In the genomic region with DNA sequence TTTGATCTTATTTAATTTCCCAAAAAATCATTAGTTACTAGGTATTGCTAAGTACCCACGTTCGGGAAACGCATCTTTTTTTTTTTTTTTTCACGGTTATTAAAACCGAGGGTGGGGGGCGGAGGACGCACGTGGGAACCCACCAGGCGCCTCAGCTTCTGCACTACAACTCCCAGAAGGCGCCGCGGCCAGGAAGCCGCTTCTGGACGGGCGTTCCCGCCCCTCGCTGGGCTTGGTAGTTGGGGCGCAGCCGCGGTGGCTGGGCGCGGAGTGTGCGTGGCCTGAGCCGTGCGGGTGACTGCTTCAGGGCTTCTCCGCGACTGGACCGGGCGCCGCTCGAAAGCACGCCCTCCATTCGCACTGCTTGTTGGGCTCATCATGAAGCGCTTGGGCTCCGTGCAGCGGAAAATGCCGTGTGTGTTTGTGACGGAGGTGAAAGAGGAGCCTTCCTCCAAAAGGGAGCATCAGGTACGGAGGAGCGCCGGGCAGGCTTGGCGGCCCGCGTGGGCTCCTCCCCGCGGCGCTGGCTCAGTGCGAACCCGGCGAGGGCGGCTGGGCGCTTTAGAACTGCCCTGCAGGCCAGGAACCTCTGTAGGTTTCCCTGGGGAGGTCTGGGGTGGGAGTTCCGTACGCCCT, we compare ENCODE assay signal across 1 cellular context.
A peak's percentile ranks its signal among the peaks of the same experiment; 100 is the strongest.
TF ChIP-seq lines count a peak whose summit lies in the region.

No MANE protein-coding gene starts in this region.

TF ChIP-seq in HepG2, 621 proteins besides CTCF, POLR2A, EP300 and RAD21 (continued from another document and continues in another):
- TF ChIP-seq, protein P1, sequence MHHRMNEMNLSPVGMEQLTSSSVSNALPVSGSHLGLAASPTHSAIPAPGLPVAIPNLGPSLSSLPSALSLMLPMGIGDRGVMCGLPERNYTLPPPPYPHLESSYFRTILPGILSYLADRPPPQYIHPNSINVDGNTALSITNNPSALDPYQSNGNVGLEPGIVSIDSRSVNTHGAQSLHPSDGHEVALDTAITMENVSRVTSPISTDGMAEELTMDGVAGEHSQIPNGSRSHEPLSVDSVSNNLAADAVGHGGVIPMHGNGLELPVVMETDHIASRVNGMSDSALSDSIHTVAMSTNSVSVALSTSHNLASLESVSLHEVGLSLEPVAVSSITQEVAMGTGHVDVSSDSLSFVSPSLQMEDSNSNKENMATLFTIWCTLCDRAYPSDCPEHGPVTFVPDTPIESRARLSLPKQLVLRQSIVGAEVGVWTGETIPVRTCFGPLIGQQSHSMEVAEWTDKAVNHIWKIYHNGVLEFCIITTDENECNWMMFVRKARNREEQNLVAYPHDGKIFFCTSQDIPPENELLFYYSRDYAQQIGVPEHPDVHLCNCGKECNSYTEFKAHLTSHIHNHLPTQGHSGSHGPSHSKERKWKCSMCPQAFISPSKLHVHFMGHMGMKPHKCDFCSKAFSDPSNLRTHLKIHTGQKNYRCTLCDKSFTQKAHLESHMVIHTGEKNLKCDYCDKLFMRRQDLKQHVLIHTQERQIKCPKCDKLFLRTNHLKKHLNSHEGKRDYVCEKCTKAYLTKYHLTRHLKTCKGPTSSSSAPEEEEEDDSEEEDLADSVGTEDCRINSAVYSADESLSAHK (CRISPR knock-in tag; IDR thresholded peaks at IDR 0.05; ENCODE audit: borderline replicate concordance), result no peak
- TF ChIP-seq SRSF1 (optimal IDR thresholded peaks at IDR 0.05; ENCODE audit: low read depth, low read length) (peak; percentile 77), IRF2 (CRISPR knock-in tag; IDR thresholded peaks at IDR 0.05) (peak; percentile 73; the same call in 1 of the 2 replicates), ZNF883 (CRISPR knock-in tag; IDR thresholded peaks at IDR 0.05; ENCODE audit: not compliant biosample characterization) (peak; percentile 88), CEBPG (CRISPR knock-in tag; IDR thresholded peaks at IDR 0.05) (no peak), ZNF552 (CRISPR knock-in tag; IDR thresholded peaks at IDR 0.05; ENCODE audit: borderline replicate concordance) (0 out of 2 replicates have a peak, but pooled peaks have one; percentile 56), RFXANK (CRISPR knock-in tag; IDR thresholded peaks at IDR 0.05) (no peak), MYC (CRISPR knock-in tag; IDR thresholded peaks at IDR 0.05; ENCODE audit: borderline replicate concordance) (peak; percentile 90), TMF1 (CRISPR knock-in tag; IDR thresholded peaks at IDR 0.05; ENCODE audit: low read depth) (no peak), MTA3 (CRISPR knock-in tag; IDR thresholded peaks at IDR 0.05) (no peak), HNRNPL (IDR thresholded peaks at IDR 0.05; ENCODE audit: low read depth, low read length) (0 out of 2 replicates have a peak, but pooled peaks have one; percentile 30), STAT5B (CRISPR knock-in tag; IDR thresholded peaks at IDR 0.05) (no peak), ZNF331 (CRISPR knock-in tag; IDR thresholded peaks at IDR 0.05) (peak; percentile 26; the same call in 1 of the 2 replicates), NR2F2 (IDR thresholded peaks at IDR 0.05; ENCODE audit: borderline replicate concordance, low read depth) (no peak), NFRKB (IDR thresholded peaks at IDR 0.05) (no peak), HNRNPK (IDR thresholded peaks at IDR 0.05; ENCODE audit: low read depth, low read length, poor library complexity, severe bottlenecking) (no peak), BORCS8-MEF2B (CRISPR knock-in tag; IDR thresholded peaks at IDR 0.05) (peak; percentile 80), PCBP2 (optimal IDR thresholded peaks at IDR 0.05; ENCODE audit: low read depth, low read length, poor library complexity, severe bottlenecking) (no peak)
- TF ChIP-seq, protein P2, sequence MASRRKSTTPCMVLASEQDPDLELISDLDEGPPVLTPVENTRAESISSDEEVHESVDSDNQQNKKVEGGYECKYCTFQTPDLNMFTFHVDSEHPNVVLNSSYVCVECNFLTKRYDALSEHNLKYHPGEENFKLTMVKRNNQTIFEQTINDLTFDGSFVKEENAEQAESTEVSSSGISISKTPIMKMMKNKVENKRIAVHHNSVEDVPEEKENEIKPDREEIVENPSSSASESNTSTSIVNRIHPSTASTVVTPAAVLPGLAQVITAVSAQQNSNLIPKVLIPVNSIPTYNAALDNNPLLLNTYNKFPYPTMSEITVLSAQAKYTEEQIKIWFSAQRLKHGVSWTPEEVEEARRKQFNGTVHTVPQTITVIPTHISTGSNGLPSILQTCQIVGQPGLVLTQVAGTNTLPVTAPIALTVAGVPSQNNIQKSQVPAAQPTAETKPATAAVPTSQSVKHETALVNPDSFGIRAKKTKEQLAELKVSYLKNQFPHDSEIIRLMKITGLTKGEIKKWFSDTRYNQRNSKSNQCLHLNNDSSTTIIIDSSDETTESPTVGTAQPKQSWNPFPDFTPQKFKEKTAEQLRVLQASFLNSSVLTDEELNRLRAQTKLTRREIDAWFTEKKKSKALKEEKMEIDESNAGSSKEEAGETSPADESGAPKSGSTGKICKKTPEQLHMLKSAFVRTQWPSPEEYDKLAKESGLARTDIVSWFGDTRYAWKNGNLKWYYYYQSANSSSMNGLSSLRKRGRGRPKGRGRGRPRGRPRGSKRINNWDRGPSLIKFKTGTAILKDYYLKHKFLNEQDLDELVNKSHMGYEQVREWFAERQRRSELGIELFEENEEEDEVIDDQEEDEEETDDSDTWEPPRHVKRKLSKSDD (CRISPR knock-in tag; IDR thresholded peaks at IDR 0.05; ENCODE audit: low read depth), result no peak
- TF ChIP-seq, protein P3, sequence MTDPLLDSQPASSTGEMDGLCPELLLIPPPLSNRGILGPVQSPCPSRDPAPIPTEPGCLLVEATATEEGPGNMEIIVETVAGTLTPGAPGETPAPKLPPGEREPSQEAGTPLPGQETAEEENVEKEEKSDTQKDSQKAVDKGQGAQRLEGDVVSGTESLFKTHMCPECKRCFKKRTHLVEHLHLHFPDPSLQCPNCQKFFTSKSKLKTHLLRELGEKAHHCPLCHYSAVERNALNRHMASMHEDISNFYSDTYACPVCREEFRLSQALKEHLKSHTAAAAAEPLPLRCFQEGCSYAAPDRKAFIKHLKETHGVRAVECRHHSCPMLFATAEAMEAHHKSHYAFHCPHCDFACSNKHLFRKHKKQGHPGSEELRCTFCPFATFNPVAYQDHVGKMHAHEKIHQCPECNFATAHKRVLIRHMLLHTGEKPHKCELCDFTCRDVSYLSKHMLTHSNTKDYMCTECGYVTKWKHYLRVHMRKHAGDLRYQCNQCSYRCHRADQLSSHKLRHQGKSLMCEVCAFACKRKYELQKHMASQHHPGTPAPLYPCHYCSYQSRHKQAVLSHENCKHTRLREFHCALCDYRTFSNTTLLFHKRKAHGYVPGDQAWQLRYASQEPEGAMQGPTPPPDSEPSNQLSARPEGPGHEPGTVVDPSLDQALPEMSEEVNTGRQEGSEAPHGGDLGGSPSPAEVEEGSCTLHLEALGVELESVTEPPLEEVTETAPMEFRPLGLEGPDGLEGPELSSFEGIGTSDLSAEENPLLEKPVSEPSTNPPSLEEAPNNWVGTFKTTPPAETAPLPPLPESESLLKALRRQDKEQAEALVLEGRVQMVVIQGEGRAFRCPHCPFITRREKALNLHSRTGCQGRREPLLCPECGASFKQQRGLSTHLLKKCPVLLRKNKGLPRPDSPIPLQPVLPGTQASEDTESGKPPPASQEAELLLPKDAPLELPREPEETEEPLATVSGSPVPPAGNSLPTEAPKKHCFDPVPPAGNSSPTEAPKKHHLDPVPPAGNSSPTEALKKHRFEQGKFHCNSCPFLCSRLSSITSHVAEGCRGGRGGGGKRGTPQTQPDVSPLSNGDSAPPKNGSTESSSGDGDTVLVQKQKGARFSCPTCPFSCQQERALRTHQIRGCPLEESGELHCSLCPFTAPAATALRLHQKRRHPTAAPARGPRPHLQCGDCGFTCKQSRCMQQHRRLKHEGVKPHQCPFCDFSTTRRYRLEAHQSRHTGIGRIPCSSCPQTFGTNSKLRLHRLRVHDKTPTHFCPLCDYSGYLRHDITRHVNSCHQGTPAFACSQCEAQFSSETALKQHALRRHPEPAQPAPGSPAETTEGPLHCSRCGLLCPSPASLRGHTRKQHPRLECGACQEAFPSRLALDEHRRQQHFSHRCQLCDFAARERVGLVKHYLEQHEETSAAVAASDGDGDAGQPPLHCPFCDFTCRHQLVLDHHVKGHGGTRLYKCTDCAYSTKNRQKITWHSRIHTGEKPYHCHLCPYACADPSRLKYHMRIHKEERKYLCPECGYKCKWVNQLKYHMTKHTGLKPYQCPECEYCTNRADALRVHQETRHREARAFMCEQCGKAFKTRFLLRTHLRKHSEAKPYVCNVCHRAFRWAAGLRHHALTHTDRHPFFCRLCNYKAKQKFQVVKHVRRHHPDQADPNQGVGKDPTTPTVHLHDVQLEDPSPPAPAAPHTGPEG (CRISPR knock-in tag; IDR thresholded peaks at IDR 0.05), result 0 out of 2 replicates have a peak, but pooled peaks have one; percentile 37
- TF ChIP-seq, protein P4, sequence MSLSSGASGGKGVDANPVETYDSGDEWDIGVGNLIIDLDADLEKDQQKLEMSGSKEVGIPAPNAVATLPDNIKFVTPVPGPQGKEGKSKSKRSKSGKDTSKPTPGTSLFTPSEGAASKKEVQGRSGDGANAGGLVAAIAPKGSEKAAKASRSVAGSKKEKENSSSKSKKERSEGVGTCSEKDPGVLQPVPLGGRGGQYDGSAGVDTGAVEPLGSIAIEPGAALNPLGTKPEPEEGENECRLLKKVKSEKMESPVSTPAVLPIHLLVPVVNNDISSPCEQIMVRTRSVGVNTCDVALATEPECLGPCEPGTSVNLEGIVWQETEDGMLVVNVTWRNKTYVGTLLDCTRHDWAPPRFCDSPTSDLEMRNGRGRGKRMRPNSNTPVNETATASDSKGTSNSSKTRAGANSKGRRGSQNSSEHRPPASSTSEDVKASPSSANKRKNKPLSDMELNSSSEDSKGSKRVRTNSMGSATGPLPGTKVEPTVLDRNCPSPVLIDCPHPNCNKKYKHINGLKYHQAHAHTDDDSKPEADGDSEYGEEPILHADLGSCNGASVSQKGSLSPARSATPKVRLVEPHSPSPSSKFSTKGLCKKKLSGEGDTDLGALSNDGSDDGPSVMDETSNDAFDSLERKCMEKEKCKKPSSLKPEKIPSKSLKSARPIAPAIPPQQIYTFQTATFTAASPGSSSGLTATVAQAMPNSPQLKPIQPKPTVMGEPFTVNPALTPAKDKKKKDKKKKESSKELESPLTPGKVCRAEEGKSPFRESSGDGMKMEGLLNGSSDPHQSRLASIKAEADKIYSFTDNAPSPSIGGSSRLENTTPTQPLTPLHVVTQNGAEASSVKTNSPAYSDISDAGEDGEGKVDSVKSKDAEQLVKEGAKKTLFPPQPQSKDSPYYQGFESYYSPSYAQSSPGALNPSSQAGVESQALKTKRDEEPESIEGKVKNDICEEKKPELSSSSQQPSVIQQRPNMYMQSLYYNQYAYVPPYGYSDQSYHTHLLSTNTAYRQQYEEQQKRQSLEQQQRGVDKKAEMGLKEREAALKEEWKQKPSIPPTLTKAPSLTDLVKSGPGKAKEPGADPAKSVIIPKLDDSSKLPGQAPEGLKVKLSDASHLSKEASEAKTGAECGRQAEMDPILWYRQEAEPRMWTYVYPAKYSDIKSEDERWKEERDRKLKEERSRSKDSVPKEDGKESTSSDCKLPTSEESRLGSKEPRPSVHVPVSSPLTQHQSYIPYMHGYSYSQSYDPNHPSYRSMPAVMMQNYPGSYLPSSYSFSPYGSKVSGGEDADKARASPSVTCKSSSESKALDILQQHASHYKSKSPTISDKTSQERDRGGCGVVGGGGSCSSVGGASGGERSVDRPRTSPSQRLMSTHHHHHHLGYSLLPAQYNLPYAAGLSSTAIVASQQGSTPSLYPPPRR (CRISPR knock-in tag; IDR thresholded peaks at IDR 0.05; ENCODE audit: borderline replicate concordance), result no peak
- TF ChIP-seq, protein P5, sequence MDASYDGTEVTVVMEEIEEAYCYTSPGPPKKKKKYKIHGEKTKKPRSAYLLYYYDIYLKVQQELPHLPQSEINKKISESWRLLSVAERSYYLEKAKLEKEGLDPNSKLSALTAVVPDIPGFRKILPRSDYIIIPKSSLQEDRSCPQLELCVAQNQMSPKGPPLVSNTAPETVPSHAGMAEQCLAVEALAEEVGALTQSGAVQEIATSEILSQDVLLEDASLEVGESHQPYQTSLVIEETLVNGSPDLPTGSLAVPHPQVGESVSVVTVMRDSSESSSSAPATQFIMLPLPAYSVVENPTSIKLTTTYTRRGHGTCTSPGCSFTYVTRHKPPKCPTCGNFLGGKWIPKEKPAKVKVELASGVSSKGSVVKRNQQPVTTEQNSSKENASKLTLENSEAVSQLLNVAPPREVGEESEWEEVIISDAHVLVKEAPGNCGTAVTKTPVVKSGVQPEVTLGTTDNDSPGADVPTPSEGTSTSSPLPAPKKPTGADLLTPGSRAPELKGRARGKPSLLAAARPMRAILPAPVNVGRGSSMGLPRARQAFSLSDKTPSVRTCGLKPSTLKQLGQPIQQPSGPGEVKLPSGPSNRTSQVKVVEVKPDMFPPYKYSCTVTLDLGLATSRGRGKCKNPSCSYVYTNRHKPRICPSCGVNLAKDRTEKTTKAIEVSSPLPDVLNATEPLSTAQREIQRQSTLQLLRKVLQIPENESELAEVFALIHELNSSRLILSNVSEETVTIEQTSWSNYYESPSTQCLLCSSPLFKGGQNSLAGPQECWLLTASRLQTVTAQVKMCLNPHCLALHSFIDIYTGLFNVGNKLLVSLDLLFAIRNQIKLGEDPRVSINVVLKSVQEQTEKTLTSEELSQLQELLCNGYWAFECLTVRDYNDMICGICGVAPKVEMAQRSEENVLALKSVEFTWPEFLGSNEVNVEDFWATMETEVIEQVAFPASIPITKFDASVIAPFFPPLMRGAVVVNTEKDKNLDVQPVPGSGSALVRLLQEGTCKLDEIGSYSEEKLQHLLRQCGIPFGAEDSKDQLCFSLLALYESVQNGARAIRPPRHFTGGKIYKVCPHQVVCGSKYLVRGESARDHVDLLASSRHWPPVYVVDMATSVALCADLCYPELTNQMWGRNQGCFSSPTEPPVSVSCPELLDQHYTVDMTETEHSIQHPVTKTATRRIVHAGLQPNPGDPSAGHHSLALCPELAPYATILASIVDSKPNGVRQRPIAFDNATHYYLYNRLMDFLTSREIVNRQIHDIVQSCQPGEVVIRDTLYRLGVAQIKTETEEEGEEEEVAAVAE (CRISPR knock-in tag; IDR thresholded peaks at IDR 0.05; ENCODE audit: borderline replicate concordance), result 0 out of 2 replicates have a peak, but pooled peaks have one; percentile 48
- TF ChIP-seq, protein P6, sequence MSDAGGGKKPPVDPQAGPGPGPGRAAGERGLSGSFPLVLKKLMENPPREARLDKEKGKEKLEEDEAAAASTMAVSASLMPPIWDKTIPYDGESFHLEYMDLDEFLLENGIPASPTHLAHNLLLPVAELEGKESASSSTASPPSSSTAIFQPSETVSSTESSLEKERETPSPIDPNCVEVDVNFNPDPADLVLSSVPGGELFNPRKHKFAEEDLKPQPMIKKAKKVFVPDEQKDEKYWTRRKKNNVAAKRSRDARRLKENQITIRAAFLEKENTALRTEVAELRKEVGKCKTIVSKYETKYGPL (CRISPR knock-in tag; IDR thresholded peaks at IDR 0.05), result no peak
- TF ChIP-seq, protein P7, sequence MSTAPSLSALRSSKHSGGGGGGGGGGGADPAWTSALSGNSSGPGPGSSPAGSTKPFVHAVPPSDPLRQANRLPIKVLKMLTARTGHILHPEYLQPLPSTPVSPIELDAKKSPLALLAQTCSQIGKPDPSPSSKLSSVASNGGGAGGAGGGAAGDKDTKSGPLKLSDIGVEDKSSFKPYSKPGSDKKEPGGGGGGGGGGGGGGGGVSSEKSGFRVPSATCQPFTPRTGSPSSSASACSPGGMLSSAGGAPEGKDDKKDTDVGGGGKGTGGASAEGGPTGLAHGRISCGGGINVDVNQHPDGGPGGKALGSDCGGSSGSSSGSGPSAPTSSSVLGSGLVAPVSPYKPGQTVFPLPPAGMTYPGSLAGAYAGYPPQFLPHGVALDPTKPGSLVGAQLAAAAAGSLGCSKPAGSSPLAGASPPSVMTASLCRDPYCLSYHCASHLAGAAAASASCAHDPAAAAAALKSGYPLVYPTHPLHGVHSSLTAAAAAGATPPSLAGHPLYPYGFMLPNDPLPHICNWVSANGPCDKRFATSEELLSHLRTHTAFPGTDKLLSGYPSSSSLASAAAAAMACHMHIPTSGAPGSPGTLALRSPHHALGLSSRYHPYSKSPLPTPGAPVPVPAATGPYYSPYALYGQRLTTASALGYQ (CRISPR knock-in tag; IDR thresholded peaks at IDR 0.05), result 0 out of 2 replicates have a peak, but pooled peaks have one; percentile 22
